Comparison of ENCODE assay signal across 27 cellular contexts in genomic region chr1:96991261-96991660, GRCh38.
"Had no signal": no experiment of that assay in that cellular context is flagged by ENCODE, and none has a peak within 500 bp of the region (broad histone marks: within the 10 kb centered on the region; RNA-seq: fewer than 3 reads in every experiment).

No MANE protein-coding gene starts in this region.

- H3K4me3 ChIP-seq: stomach, suprapubic skin, testis, thoracic aorta, thyroid gland, tibial artery, tibial nerve, transverse colon, upper lobe of left lung, upper lobe of right lung, uterus, vagina had no signal

- H3K27me3 ChIP-seq: stomach, suprapubic skin, testis, thyroid gland, tibial artery, tibial nerve, transverse colon, upper lobe of left lung, upper lobe of right lung, uterus, vagina had no signal

- ATAC-seq: stimulated activated effector memory CD8-positive, alpha-beta T cell treated with anti-CD3 and anti-CD28 coated beads, Interleukin-12 subunit alpha, Interleukin-12 subunit beta, amount 100 ng/mL, for 72 hours; stimulated activated memory B cell treated with anti-CD40 and anti-IgM and Interleukin-4, amounts not matched to agents 10 μg/mL and 1 μg/mL and 100 μg/mL, for 72 hours; stimulated activated naive B cell treated with anti-CD40 and anti-IgM and Interleukin-4, amounts not matched to agents 10 μg/mL and 1 μg/mL and 100 μg/mL, for 72 hours; stimulated activated naive CD8-positive, alpha-beta T cell treated with anti-CD3 and anti-CD28 coated beads, Interleukin-15, amount 100 ng/mL, for 72 hours; stimulated activated naive CD8-positive, alpha-beta T cell treated with anti-CD3 and anti-CD28 coated beads, Interleukin-15, Interleukin-2, amounts not matched to agents 100 U/mL and 50 U/mL, for 24 hours; upper lobe of right lung had no signal

- H3K27ac ChIP-seq: stomach, suprapubic skin, testis, thoracic aorta, thyroid gland, tibial artery, tibial nerve, transverse colon, upper lobe of left lung, upper lobe of right lung, uterus, vagina had no signal

- DNase-seq: stimulated activated CD4-positive, alpha-beta T cell treated with anti-CD3 and anti-CD28 coated beads, Interleukin-2, amount 100 ng/mL, for 48 hours; stimulated activated CD4-positive, alpha-beta T cell treated with anti-CD3 and anti-CD28 coated beads, Interleukin-4, amount 100 ng/mL, for 1 hour; stimulated activated CD4-positive, alpha-beta T cell treated with anti-CD3 and anti-CD28 coated beads, Interleukin-4, amount 100 ng/mL, for 24 hours; stimulated activated CD4-positive, alpha-beta T cell treated with anti-CD3 and anti-CD28 coated beads, Interleukin-4, amount 100 ng/mL, for 4 hours; stimulated activated CD8-positive, alpha-beta memory T cell treated with anti-CD3 and anti-CD28 coated beads, Interleukin-4, amount 100 ng/mL, for 48 hours; stimulated activated naive B cell treated with anti-CD40 and anti-IgM and Interleukin-4, amounts not matched to agents 10 μg/mL and 1 μg/mL and 100 μg/mL, for 72 hours; stimulated activated naive CD4-positive, alpha-beta T cell; stimulated activated naive CD4-positive, alpha-beta T cell treated with Interleukin-2 at 50 U/mL for 16 hours; stimulated activated naive CD8-positive, alpha-beta T cell treated with anti-CD3 and anti-CD28 coated beads, Interleukin-15, amount 100 ng/mL, for 72 hours; stimulated activated naive CD8-positive, alpha-beta T cell treated with anti-CD3 and anti-CD28 coated beads, Interleukin-15, Interleukin-2, amounts not matched to agents 100 U/mL and 50 U/mL, for 24 hours; stomach; substantia nigra; testis; thyroid gland; tibial artery; transverse colon; trophoblast cell; upper lobe of left lung; upper lobe of right lung; uterus had no signal

- FAIRE-seq: urothelium cell line had no signal

- H3K4me1 ChIP-seq: suprapubic skin, testis, thyroid gland, tibial nerve, transverse colon, upper lobe of left lung, upper lobe of right lung, uterus, vagina had no signal

- H3K36me3 ChIP-seq: stomach, suprapubic skin, thoracic aorta, thyroid gland, tibial artery, tibial nerve, transverse colon, upper lobe of left lung, upper lobe of right lung, uterus, vagina had no signal

- H3K9me3 ChIP-seq: stomach, suprapubic skin, testis, thoracic aorta, thyroid gland, tibial artery, tibial nerve, transverse colon, upper lobe of left lung, upper lobe of right lung, uterus, vagina had no signal
